Comparison of ENCODE assay signal across 8 cellular contexts in genomic region chr4:48779095-48779997, GRCh38. TPM values are rescaled to one million over a fixed set of nuclear protein-coding genes. Genes with fewer than 3 reads are reported as not detected.
DNase-seq lines count a peak whose midpoint lies in the region; ATAC-seq and TF ChIP-seq lines count a peak whose summit lies in the region.

No MANE protein-coding gene starts in this region.

- H3K27ac ChIP-seq in KOPT-K1 (ENCODE audit: low read depth, low read length, poor library complexity, severe bottlenecking): peak overlapping the region; percentile 92
- H3K27ac ChIP-seq in VCaP: peak overlapping the region; percentile 96
- peak overlapping the region; percentile 95 to 96 for H3K27ac ChIP-seq in breast epithelium
- H3K27ac ChIP-seq in spleen: peak overlapping the region; percentile 93 to 100 (median 98)

- no peaks in the 10 kb centered on the region for H3K4me1 ChIP-seq in breast epithelium
- peaks cover 29 to 59% (median 48%) of the 10 kb centered on the region in 6 donors for H3K4me1 ChIP-seq in spleen

- H3K36me3 ChIP-seq in KOPT-K1 (ENCODE audit: insufficient read depth, low read length): no peaks in the 10 kb centered on the region
- no peaks in the 10 kb centered on the region for H3K36me3 ChIP-seq in breast epithelium
- H3K36me3 ChIP-seq in spleen: no peaks in the 10 kb centered on the region

- ATAC-seq in GM21786 (IDR thresholded peaks at IDR 0.05; ENCODE audit: unreplicated experiment): peak; percentile 26

- intact Hi-C loops in breast epithelium (cut with DNase I; ENCODE audit: low total_unique reads) (no loop called here), spleen (cut with DNase I; ENCODE audit: low total_unique reads) (no loop called here)

- 0 to 1% (median 0%) methylated on average over 12 to 108 of the region's 108 CpGs for WGBS in spleen, 5 donors

- TF ChIP-seq CTCF in GM12864 (IDR thresholded peaks at IDR 0.05; ENCODE audit: low read depth, low read length, missing control alignments) (no peak), VCaP (conservative IDR thresholded peaks at IDR 0.05) (peak; percentile 2; the same call in 1 of the 2 replicates), breast epithelium (IDR thresholded peaks at IDR 0.05) (no peak), spleen (IDR thresholded peaks at IDR 0.05 in 8 of 11, conservative IDR thresholded peaks at IDR 0.05 in 3 of 11) (peak in 2 of 11 experiments; percentile 12 to 26)

- peak overlapping the region; percentile 90 for H3K4me3 ChIP-seq in GM12864 (ENCODE audit: low read depth, low read length)
- H3K4me3 ChIP-seq in breast epithelium: peak overlapping the region; percentile 84 to 98 (median 94)
- peak overlapping the region; percentile 96 to 99 (median 98) for H3K4me3 ChIP-seq in spleen

- DNase-seq in GM12864 (ENCODE audit: low read depth): no peak
- DNase-seq in breast epithelium (ENCODE audit: low spot score in 2 of 2): peak; percentile 27 to 62
- DNase-seq in inferior parietal cortex (ENCODE audit: extremely low spot score): peak; percentile 69
- peak; percentile 95 for DNase-seq in spleen
- DNase-seq in SHP77 treated with DMSO at 0.1 percent for 48 hours (lab: John Stamatoyannopoulos, UW): no peak

- no peak for TF ChIP-seq POLR2A in breast epithelium (IDR thresholded peaks at IDR 0.05)
- TF ChIP-seq POLR2A in spleen (IDR thresholded peaks at IDR 0.05): peak in 1 of 3 donors; percentile 57

- H3K27me3 ChIP-seq in breast epithelium (no peaks in the 10 kb centered on the region), spleen (replicated peaks in 1 of 7) (no peaks in the 10 kb centered on the region)

- H3K9me3 ChIP-seq in KOPT-K1 (ENCODE audit: insufficient read depth, low read length, poor library complexity, severe bottlenecking): no peaks in the 10 kb centered on the region
- H3K9me3 ChIP-seq in breast epithelium: no peaks in the 10 kb centered on the region
- H3K9me3 ChIP-seq in spleen: no peaks in the 10 kb centered on the region

RNA-seq across cellular contexts. Expression of gene FRYL, which starts 0.7 kb away (rescaled TPM):
- total RNA-seq in breast epithelium (100 to 1,000 TPM in 1 of 3 donors, 10 to 100 TPM in 2; 70.9 to 112 (median 86.2) TPM), spleen (100 to 1,000 TPM in 4 of 7 donors, 10 to 100 TPM in 3; 88.7 to 118 (median 101) TPM)
- polyA plus RNA-seq in spleen: 10 to 100 TPM; 14.2 to 16.1 (median 14.6) TPM

RNA-seq across cellular contexts. Expression of gene OCIAD1, which starts 51.5 kb away (rescaled TPM):
- 100 to 1,000 TPM in 2 of 3 donors, 10 to 100 TPM in 1; 85.2 to 128 (median 101) TPM for total RNA-seq in breast epithelium
- total RNA-seq in spleen: 100 to 1,000 TPM in 3 of 7 donors, 10 to 100 TPM in 4; 86.7 to 114 (median 99.2) TPM
- 100 to 1,000 TPM in 1 of 3 donors, 10 to 100 TPM in 2; 94.8 to 104 (median 98.1) TPM for polyA plus RNA-seq in spleen

Comparison
In these comparisons a context has a peak if more than half of its experiments do, and no peak if none do; other contexts are left out.
1. DNase-seq: peak in breast epithelium (2 of 2), inferior parietal cortex (single experiment) and spleen (single experiment); none in GM12864 (single experiment) and SHP77 treated with DMSO at 0.1 percent for 48 hours (single experiment).
2. Peak in every context shown above with its lines, with median percentiles within 50 percentile points of each other: H3K4me3 ChIP-seq and H3K27ac ChIP-seq.